21 cellular contexts compared by ENCODE assay signal in genomic region chr20:32397567-32398084, GRCh38.
"Had no signal": no experiment of that assay in that cellular context is flagged by ENCODE, and none has a peak within 500 bp of the region (broad histone marks: within the 10 kb centered on the region; RNA-seq: fewer than 3 reads in every experiment).

No MANE protein-coding gene starts in this region.

- H3K9me3 Mint-ChIP-seq: central memory CD8-positive, alpha-beta T cell; neural progenitor cell; WTC11 had no signal

- DNase-seq: activated CD8-positive, alpha-beta memory T cell treated with anti-CD3 and anti-CD28 coated beads for 24 hours; activated gamma-delta T cell; activated naive CD4-positive, alpha-beta T cell treated with anti-CD3 and anti-CD28 coated beads, Interleukin-2, amount 50 U/mL, for 16 hours; anterior cingulate cortex; colonic mucosa; dorsolateral prefrontal cortex; effector memory CD4-positive, alpha-beta T cell; gastrocnemius medialis; glutamatergic neuron; left lung; lower lobe of right lung; naive thymus-derived CD8-positive, alpha-beta T cell; occipital lobe; stimulated activated CD4-positive, alpha-beta T cell treated with anti-CD3 and anti-CD28 coated beads, Interleukin-1b, Interleukin-23, amount 100 ng/mL, for 48 hours; stimulated activated naive B cell treated with anti-CD40 and anti-IgM and Interleukin-4, amounts not matched to agents 10 μg/mL and 1 μg/mL and 100 μg/mL, for 72 hours; T-helper 1 cell; uterus had no signal

- H3K36me3 Mint-ChIP-seq: WTC11 had no signal

- H3K27me3 Mint-ChIP-seq: central memory CD8-positive, alpha-beta T cell; naive thymus-derived CD8-positive, alpha-beta T cell; stimulated activated naive B cell treated with anti-CD40 and anti-IgM and Interleukin-4, amounts not matched to agents 10 μg/mL and 1 μg/mL and 100 μg/mL, for 72 hours; type B pancreatic cell had no signal

- H3K4me3 Mint-ChIP-seq: central memory CD8-positive, alpha-beta T cell; naive thymus-derived CD8-positive, alpha-beta T cell; neural progenitor cell; stimulated activated naive B cell treated with anti-CD40 and anti-IgM and Interleukin-4, amounts not matched to agents 10 μg/mL and 1 μg/mL and 100 μg/mL, for 72 hours; type B pancreatic cell; WTC11 had no signal

- H3K27ac Mint-ChIP-seq: neural progenitor cell; stimulated activated naive B cell treated with anti-CD40 and anti-IgM and Interleukin-4, amounts not matched to agents 10 μg/mL and 1 μg/mL and 100 μg/mL, for 72 hours; type B pancreatic cell; WTC11 had no signal

- H3K4me1 Mint-ChIP-seq: WTC11 had no signal
